Comparison of ENCODE assay signal across 20 cellular contexts in the genomic region with DNA sequence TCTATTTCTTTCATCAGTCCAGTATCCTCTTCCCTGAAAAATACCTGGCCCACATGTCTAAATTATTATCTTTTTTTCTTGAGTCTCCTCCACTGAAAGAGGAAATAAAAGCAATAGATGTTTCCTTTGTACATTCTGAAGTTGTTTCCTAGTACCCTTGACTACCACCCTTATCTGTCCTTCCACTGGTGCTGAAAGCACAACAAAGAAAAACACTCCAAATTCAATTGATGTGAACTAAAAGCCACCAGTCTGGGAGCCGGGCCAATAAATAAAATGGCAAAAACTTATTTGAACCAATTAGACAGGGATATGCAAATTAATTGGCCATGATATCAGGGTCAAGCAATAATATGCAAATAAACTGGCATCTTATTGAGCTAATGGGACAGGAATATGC.
DNase-seq lines count a peak whose midpoint lies in the region; ATAC-seq, FAIRE-seq and TF ChIP-seq lines count a peak whose summit lies in the region.
"Had no signal": no experiment of that assay in that cellular context is flagged by ENCODE, and none has a peak within 500 bp of the region (broad histone marks: within the 10 kb centered on the region; RNA-seq: fewer than 3 reads in every experiment).

No MANE protein-coding gene starts in this region.

- no peak overlapping the region for H2AFZ ChIP-seq in endothelial cell of umbilical vein (ENCODE audit: low read depth, low read length)

- CTCF ChIA-PET in endothelial cell of umbilical vein (lab: Charles Lee) = interaction anchor here (1.9 kb wide), 1 partner anchor 13 kb away, joined by 4 read pairs; no protein-coding TSS in a partner anchor

- intact Hi-C loops in endothelial cell of umbilical vein (cut with micrococcal nuclease) = loop anchor here (1.0 kb wide), 1 partner anchor 58 kb away; no protein-coding TSS in a partner anchor
- intact Hi-C loops in thyroid gland (cut with DNase I) = no loop called here
- intact Hi-C loops in left colon (cut with DNase I, micrococcal nuclease) = no loop called here

- TF ChIP-seq POLR2A in endothelial cell of umbilical vein (IDR thresholded peaks at IDR 0.05; ENCODE audit: low read depth, low read length) (no peak), thyroid gland (IDR thresholded peaks at IDR 0.05) (no peak)

- FAIRE-seq in endothelial cell of umbilical vein (lab: Jason Lieb, UNC) (no peak), urothelium cell line (lab: Jason Lieb, UNC) (no peak)
- FAIRE-seq: GM12878, HepG2 had no signal

- no peaks in the 10 kb centered on the region for H3K9me1 ChIP-seq in endothelial cell of umbilical vein (replicated peaks; ENCODE audit: control insufficient read depth, extremely low read depth, insufficient read depth, low read length)

- dilution Hi-C loops in endothelial cell of umbilical vein (cut with MboI; ENCODE audit: extremely low pct_ligation_motif_present, low sequenced_read_pairs) = no loop called here

- H3K36me3 ChIP-seq in endothelial cell of umbilical vein (ENCODE audit: control insufficient read depth in 2 of 2, extremely low read depth in 1 of 2, insufficient read depth in 2 of 2, low read length in 2 of 2) (no peaks in the 10 kb centered on the region), thyroid gland (no peaks in the 10 kb centered on the region)
- H3K36me3 ChIP-seq: HAP-1 had no signal

- H3K79me2 ChIP-seq in endothelial cell of umbilical vein (ENCODE audit: control insufficient read depth, insufficient read depth, low read length) = no peaks in the 10 kb centered on the region

- H3K9me3 ChIP-seq in endothelial cell of umbilical vein (replicated peaks; ENCODE audit: control insufficient read depth, insufficient read depth, low read length) (no peaks in the 10 kb centered on the region), thyroid gland (no peaks in the 10 kb centered on the region)
- H3K9me3 ChIP-seq: A549, HAP-1 had no signal

- H3K27ac ChIP-seq in endothelial cell of umbilical vein (ENCODE audit: insufficient read depth, low read depth, low read length) = no peak overlapping the region
- H3K27ac ChIP-seq in thyroid gland = no peak overlapping the region
- H3K27ac ChIP-seq: A549, C4-2B, RWPE1 had no signal

- no peak overlapping the region for H3K4me3 ChIP-seq in endothelial cell of umbilical vein (replicated peaks in 1 of 3; ENCODE audit: insufficient read depth in 1 of 3, low read depth in 1 of 3, low read length in 3 of 3)
- H3K4me3 ChIP-seq in thyroid gland (replicated peaks in 1 of 3) = no peak overlapping the region
- H3K4me3 ChIP-seq: A549, GM12878, HAP-1 had no signal

- DNase-seq in NCI-H345 (lab: John Stamatoyannopoulos, UW) = peak; percentile 43
- no peak for DNase-seq in NCI-H345 treated with DMSO at 0.1 percent for 48 hours (lab: John Stamatoyannopoulos, UW; ENCODE audit: unreplicated experiment)
- peak; percentile 81 for DNase-seq in endothelial cell of umbilical vein (ENCODE audit: low read depth, low spot score)
- DNase-seq in thyroid gland = peak; percentile 38 to 44
- DNase-seq in left colon = no peak
- DNase-seq in ureter (ENCODE audit: low spot score) = no peak
- DNase-seq in urothelium cell line (ENCODE audit: low spot score) = no peak
- DNase-seq: DMS153; Kasumi-1; NCI-H1417 treated with DMSO at 0.1 percent for 48 hours; NCI-H2171; NCI-H526; NK-92 treated with Interleukin-12 subunit alpha and Interleukin-12 subunit beta, amount 100 ng/mL, for 24 hours had no signal

- 10 to 15% methylated on average over 1 of the region's 1 CpG for WGBS in thyroid gland, 2 donors

- H3K27me3 ChIP-seq in endothelial cell of umbilical vein (ENCODE audit: control insufficient read depth in 2 of 2, insufficient read depth in 2 of 2, low read length in 2 of 2) (no peaks in the 10 kb centered on the region), thyroid gland (no peaks in the 10 kb centered on the region)

- peaks cover 8% of the 10 kb centered on the region for H3K4me1 ChIP-seq in endothelial cell of umbilical vein (ENCODE audit: control insufficient read depth, extremely low read depth, insufficient read depth, low read length)
- peaks cover 13 to 18% of the 10 kb centered on the region in 2 donors for H3K4me1 ChIP-seq in thyroid gland
- H3K4me1 ChIP-seq: HAP-1 had no signal

- TF ChIP-seq CTCF in endothelial cell of umbilical vein (IDR thresholded peaks at IDR 0.05; ENCODE audit: extremely low read depth in 1 of 2, insufficient read depth in 1 of 2, low read depth in 1 of 2, low read length in 2 of 2) = no peak
- no peak for TF ChIP-seq CTCF in thyroid gland (IDR thresholded peaks at IDR 0.05)

- no TSS peak for BruUV-seq in endothelial cell of umbilical vein (replicated peaks; lab: Mats Ljungman, UMichigan)

- POLR2A ChIA-PET in endothelial cell of umbilical vein (lab: Charles Lee) = no interaction called here

- no peak overlapping the region for H3K4me2 ChIP-seq in endothelial cell of umbilical vein (ENCODE audit: insufficient read depth, low read length)
- H3K4me2 ChIP-seq: A549 had no signal

- H4K20me1 ChIP-seq in endothelial cell of umbilical vein (replicated peaks; ENCODE audit: control insufficient read depth, extremely low read depth, insufficient read depth, low read length) = no peaks in the 10 kb centered on the region

- H3K9ac ChIP-seq in endothelial cell of umbilical vein (replicated peaks; ENCODE audit: extremely low read depth, insufficient read depth, low read length) = no peak overlapping the region

- ATAC-seq in SK-N-SH treated with all-trans-retinoic acid at 6 μM for 48 hours (no peak), left colon (no peak)
- ATAC-seq: A549, GM12878, HepG2 had no signal

TF ChIP-seq in SK-N-SH treated with all-trans-retinoic acid at 6 μM for 48 hours, 23 proteins besides CTCF, POLR2A, EP300 and RAD21:
- TF ChIP-seq ZC3H10 (CRISPR knock-in tag; IDR thresholded peaks at IDR 0.05) = no peak
- peak; percentile 68 for TF ChIP-seq ISL1 (CRISPR knock-in tag; IDR thresholded peaks at IDR 0.05)

TF ChIP-seq in endothelial cell of umbilical vein, 7 proteins besides CTCF, POLR2A, EP300 and RAD21:
- TF ChIP-seq GATA2 (IDR thresholded peaks at IDR 0.05; ENCODE audit: insufficient read depth, insufficient read length, low read depth, low read length) = no peak
- TF ChIP-seq, protein P1, sequence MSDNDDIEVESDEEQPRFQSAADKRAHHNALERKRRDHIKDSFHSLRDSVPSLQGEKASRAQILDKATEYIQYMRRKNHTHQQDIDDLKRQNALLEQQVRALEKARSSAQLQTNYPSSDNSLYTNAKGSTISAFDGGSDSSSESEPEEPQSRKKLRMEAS (IDR thresholded peaks at IDR 0.05; ENCODE audit: insufficient read depth, insufficient read length) = no peak
- TF ChIP-seq POLR2AphosphoS5 (IDR thresholded peaks at IDR 0.05; ENCODE audit: insufficient read depth, low read depth, low read length) = no peak
- TF ChIP-seq JUN (IDR thresholded peaks at IDR 0.05; ENCODE audit: borderline replicate concordance, insufficient read depth, insufficient read length, low read depth) = no peak
- TF ChIP-seq FOS (IDR thresholded peaks at IDR 0.05; ENCODE audit: borderline replicate concordance, insufficient read depth, low read length) = no peak
- TF ChIP-seq EZH2 (IDR thresholded peaks at IDR 0.05; ENCODE audit: borderline replicate concordance, low read depth, low read length, severe bottlenecking) = no peak
- TF ChIP-seq MYC (IDR thresholded peaks at IDR 0.05; ENCODE audit: low read depth, low read length) = no peak

Comparison
In these comparisons a context has a peak if more than half of its experiments do, and no peak if none do; other contexts are left out.
1. DNase-seq: peak in NCI-H345 (single experiment), endothelial cell of umbilical vein (single experiment) and thyroid gland (2 of 2); none in NCI-H345 treated with DMSO at 0.1 percent for 48 hours (single experiment), left colon (0 of 2), ureter (single experiment) and urothelium cell line (single experiment).